8 cellular contexts compared by ENCODE assay signal in genomic region chr17:51505450-51505849, GRCh38.
"Had no signal": no experiment of that assay in that cellular context is flagged by ENCODE, and none has a peak within 500 bp of the region (broad histone marks: within the 10 kb centered on the region; RNA-seq: fewer than 3 reads in every experiment).

No MANE protein-coding gene starts in this region.

- FAIRE-seq: G401.6, GM12878, GM12891, GM12892, GM18507, GM19239 had no signal

- H3K4me3 ChIP-seq: GM12878 had no signal

- DNase-seq: GDM1, GF-D8 had no signal

- ATAC-seq: GM12878 had no signal
